Comparison of ENCODE assay signal across 12 cellular contexts in the genomic region with DNA sequence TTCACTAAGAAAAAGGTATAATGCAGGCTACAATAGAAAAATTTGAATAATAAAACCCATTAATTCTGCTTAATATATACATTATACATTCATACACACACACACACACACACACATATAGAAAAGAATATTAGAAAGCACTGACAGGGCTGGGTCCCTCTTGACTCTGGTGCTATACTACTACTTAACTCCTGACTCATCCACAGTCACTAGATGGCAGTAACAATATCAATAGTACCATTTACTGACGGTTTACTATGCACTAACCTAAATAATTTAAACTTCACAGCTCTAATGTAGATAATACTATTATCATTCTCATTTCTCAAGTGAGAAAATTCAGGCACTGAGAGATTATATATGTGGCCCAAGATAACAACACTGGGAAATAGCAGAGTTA.
DNase-seq lines count a peak whose midpoint lies in the region; ATAC-seq, FAIRE-seq and TF ChIP-seq lines count a peak whose summit lies in the region.
"Had no signal": no experiment of that assay in that cellular context is flagged by ENCODE, and none has a peak within 500 bp of the region (broad histone marks: within the 10 kb centered on the region; RNA-seq: fewer than 3 reads in every experiment).

No MANE protein-coding gene starts in this region.

- no peaks in the 10 kb centered on the region for H3K9me3 ChIP-seq in T-helper 17 cell (ENCODE audit: control insufficient read depth, low read length, poor library complexity, severe bottlenecking)
- no peaks in the 10 kb centered on the region for H3K9me3 ChIP-seq in right lobe of liver
- H3K9me3 ChIP-seq: SJCRH30 had no signal

- in situ Hi-C loops in KBM-7 (cut with MboI; ENCODE audit: low pct_unique_long_range_greater_than_20kb, low sequenced_read_pairs), result no loop called here

- H3K27me3 Mint-ChIP-seq in T-helper 17 cell, result no peaks in the 10 kb centered on the region
- no peaks in the 10 kb centered on the region for H3K27me3 Mint-ChIP-seq in endothelial cell (ENCODE audit: unreplicated experiment)
- H3K27me3 Mint-ChIP-seq: naive B cell had no signal

- H3K27me3 ChIP-seq in right lobe of liver, result no peaks in the 10 kb centered on the region
- H3K27me3 ChIP-seq: ascending aorta, SJCRH30 had no signal

- no peak for FAIRE-seq in GM19239 (lab: Jason Lieb, UNC)
- FAIRE-seq: H54 had no signal

- 20% methylated on average over 1 of the region's 1 CpG for WGBS in right lobe of liver (ENCODE audit: insufficient coverage, low coverage, low lambda C conversion rate, missing lambda C conversion rate)

- H3K27ac ChIP-seq in right lobe of liver, result no peak overlapping the region
- H3K27ac ChIP-seq: ascending aorta, SJCRH30 had no signal

- ATAC-seq in HG02884 (IDR thresholded peaks at IDR 0.05; ENCODE audit: unreplicated experiment), result peak; percentile 73
- peak; percentile 50 for ATAC-seq in T-helper 17 cell
- peak; percentile 75 to 84 (median 84) for ATAC-seq in right lobe of liver
- no peak for ATAC-seq in GM19023 (IDR thresholded peaks at IDR 0.05; ENCODE audit: unreplicated experiment)

- no peaks in the 10 kb centered on the region for H3K9me3 Mint-ChIP-seq in endothelial cell (ENCODE audit: unreplicated experiment)

- H3K4me3 Mint-ChIP-seq in T-helper 17 cell (no peak overlapping the region), endothelial cell (ENCODE audit: unreplicated experiment) (no peak overlapping the region)
- H3K4me3 Mint-ChIP-seq: naive B cell had no signal

- no peak for TF ChIP-seq POLR2A in right lobe of liver (IDR thresholded peaks at IDR 0.05)

- H3K4me1 Mint-ChIP-seq in T-helper 17 cell, result peaks cover 6% of the 10 kb centered on the region
- no peaks in the 10 kb centered on the region for H3K4me1 Mint-ChIP-seq in endothelial cell (ENCODE audit: unreplicated experiment)
- H3K4me1 Mint-ChIP-seq: naive B cell had no signal

- intact Hi-C loops in right lobe of liver (cut with DNase I), result no loop called here

- no peaks in the 10 kb centered on the region for H3K4me1 ChIP-seq in right lobe of liver
- H3K4me1 ChIP-seq: ascending aorta, SJCRH30 had no signal

- no peak for DNase-seq in T-helper 17 cell
- no peak for DNase-seq in right lobe of liver
- DNase-seq in endothelial cell (ENCODE audit: low spot score), result no peak
- no peak for DNase-seq in KBM-7
- no peak for DNase-seq in GM19239 (ENCODE audit: insufficient read length, low spot score)
- DNase-seq: naive B cell, SJCRH30 had no signal

- H3K27ac Mint-ChIP-seq in T-helper 17 cell, result no peak overlapping the region
- H3K27ac Mint-ChIP-seq in endothelial cell (ENCODE audit: unreplicated experiment), result no peak overlapping the region

- H3K36me3 ChIP-seq in right lobe of liver, result no peaks in the 10 kb centered on the region

- TF ChIP-seq CTCF in GM12873 (IDR thresholded peaks at IDR 0.05; ENCODE audit: insufficient read depth, low read depth, low read length, missing control alignments) (peak; percentile 18), right lobe of liver (IDR thresholded peaks at IDR 0.05) (peak; percentile 26 to 50 (median 44)), endothelial cell (IDR thresholded peaks at IDR 0.05; ENCODE audit: unreplicated experiment) (no peak)

- peaks cover 7% of the 10 kb centered on the region for H3K36me3 Mint-ChIP-seq in T-helper 17 cell (ENCODE audit: low read depth)
- H3K36me3 Mint-ChIP-seq in endothelial cell (ENCODE audit: low read depth, unreplicated experiment), result peaks cover 4% of the 10 kb centered on the region

- no peak overlapping the region for H3K4me3 ChIP-seq in right lobe of liver
- H3K4me3 ChIP-seq: ascending aorta, SJCRH30 had no signal
